In genomic region chr10:21078410-21079329, GRCh38 we compare ENCODE assay signal across 8 cellular contexts.
DNase-seq lines count a peak whose midpoint lies in the region; ATAC-seq and TF ChIP-seq lines count a peak whose summit lies in the region.

No MANE protein-coding gene starts in this region.

- peak; percentile 52 for ATAC-seq in thoracic aorta (ENCODE audit: insufficient number of reproducible peaks, low FRiP score, low read depth)
- no peak for ATAC-seq in GM18517 (IDR thresholded peaks at IDR 0.05; ENCODE audit: unreplicated experiment)

- no peaks in the 10 kb centered on the region for H3K9me3 ChIP-seq in colonic mucosa
- no peaks in the 10 kb centered on the region for H3K9me3 ChIP-seq in thoracic aorta

- H3K36me3 ChIP-seq in colonic mucosa = no peaks in the 10 kb centered on the region
- H3K36me3 ChIP-seq in thoracic aorta = no peaks in the 10 kb centered on the region

- no peak overlapping the region for H3K9ac ChIP-seq in colonic mucosa (ENCODE audit: low read depth in 2 of 2, low read length in 2 of 2)

- TF ChIP-seq CTCF in colonic mucosa (IDR thresholded peaks at IDR 0.05) (peak; percentile 58), thoracic aorta (IDR thresholded peaks at IDR 0.05) (peak; percentile 50)

- H3K27me3 ChIP-seq in colonic mucosa (no peaks in the 10 kb centered on the region), thoracic aorta (replicated peaks; ENCODE audit: insufficient read depth) (no peaks in the 10 kb centered on the region)

- in situ Hi-C loops in KBM-7 (cut with MboI; ENCODE audit: low pct_unique_long_range_greater_than_20kb, low sequenced_read_pairs) = loop anchor here (25.0 kb wide), 1 partner anchor 184 kb away; no protein-coding TSS in a partner anchor

- H3K27ac ChIP-seq in colonic mucosa (no peak overlapping the region), thoracic aorta (no peak overlapping the region)

- no peak overlapping the region for H3K4me3 ChIP-seq in colonic mucosa
- no peak overlapping the region for H3K4me3 ChIP-seq in thoracic aorta

- intact Hi-C loops in colonic mucosa (cut with DNase I) = loop anchor here (2.0 to 5.0 kb wide), 2 partner anchors 190 to 414 kb away; no protein-coding TSS in a partner anchor

- DNase-seq in COR-L47 (lab: John Stamatoyannopoulos, UW) = peak; percentile 49
- DNase-seq in GM19240 (ENCODE audit: insufficient read length, low spot score) = peak; percentile 10
- peak; percentile 54 for DNase-seq in KBM-7
- peak; percentile 65 for DNase-seq in colonic mucosa
- peak; percentile 91 for DNase-seq in left kidney (ENCODE audit: low read depth, low spot score)
- DNase-seq in thoracic aorta (ENCODE audit: low spot score) = no peak

- H3K4me1 ChIP-seq in colonic mucosa = no peaks in the 10 kb centered on the region
- H3K4me1 ChIP-seq in thoracic aorta (ENCODE audit: control insufficient read depth in 1 of 2, low read depth in 2 of 2) = no peaks in the 10 kb centered on the region

TF ChIP-seq in PFSK-1, 5 proteins besides CTCF, POLR2A, EP300 and RAD21:
- TF ChIP-seq TAF1 (IDR thresholded peaks at IDR 0.05; ENCODE audit: borderline replicate concordance, insufficient read depth, low read length) = no peak
- TF ChIP-seq FOXP2 (optimal IDR thresholded peaks at IDR 0.05; ENCODE audit: borderline replicate concordance, extremely low read depth, extremely low read length, insufficient read depth) = peak; percentile 22
